7 cellular contexts compared by ENCODE assay signal in the genomic region with DNA sequence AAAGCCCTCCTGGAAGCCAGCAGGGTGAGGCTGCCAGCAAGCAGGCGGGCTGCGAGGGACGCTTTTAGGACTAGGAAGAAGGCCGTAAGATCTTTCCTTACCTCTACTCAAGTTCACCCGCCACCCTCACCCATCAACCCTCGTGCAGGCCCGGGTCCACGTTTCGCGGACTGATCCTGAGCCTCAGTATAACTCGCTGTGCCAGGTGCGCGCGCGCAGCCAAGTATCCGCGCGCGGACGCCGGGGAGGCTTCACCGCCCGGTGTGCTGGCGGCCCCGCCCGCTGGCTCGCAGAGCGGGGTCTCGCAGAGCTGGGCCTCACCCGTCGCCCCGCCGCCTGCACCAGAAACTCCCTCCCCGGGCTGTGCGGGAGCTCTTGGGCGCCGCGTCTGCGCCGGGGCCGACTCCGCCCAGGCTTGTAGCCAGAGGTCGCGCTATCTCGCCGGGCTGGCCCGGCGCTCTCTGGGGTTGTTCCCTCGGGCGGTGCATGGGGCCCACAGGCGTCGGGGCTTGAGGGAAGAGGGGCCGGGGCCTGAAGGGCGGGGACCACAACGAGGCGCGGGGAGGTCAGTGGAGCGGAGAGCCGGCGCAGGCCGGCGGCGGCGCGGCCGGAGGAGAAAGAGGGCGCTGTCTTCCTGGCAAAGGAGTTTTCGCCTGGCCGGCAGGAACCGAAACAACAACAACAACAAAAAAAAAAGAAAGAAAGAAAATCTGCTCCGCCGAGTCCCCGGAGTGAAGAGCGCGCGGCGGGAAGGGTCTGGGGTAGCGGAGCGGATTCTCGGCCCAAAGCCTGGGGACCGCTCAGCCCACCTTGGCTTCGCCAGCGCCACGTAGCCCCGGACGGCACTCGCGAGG. TPM values are rescaled to one million over a fixed set of nuclear protein-coding genes. Genes with fewer than 3 reads are reported as not detected.
DNase-seq lines count a peak whose midpoint lies in the region; ATAC-seq and TF ChIP-seq lines count a peak whose summit lies in the region.

No MANE protein-coding gene starts in this region.

- H3K4me1 ChIP-seq in ES-I3 (ENCODE audit: insufficient read depth, low read length) (peaks cover 8% of the 10 kb centered on the region), OCI-LY1 (ENCODE audit: insufficient read depth, low read length, severe bottlenecking) (peaks cover 20% of the 10 kb centered on the region), testis (peaks cover 8% of the 10 kb centered on the region)

- peak; percentile 76 to 80 for DNase-seq in cardiac fibroblast (ENCODE audit: low read depth in 2 of 2)
- peak; percentile 62 for DNase-seq in left lobe of liver (ENCODE audit: low spot score)
- DNase-seq in testis = peak; percentile 66

- intact Hi-C loops in testis (cut with DNase I; ENCODE audit: low total_unique reads) = no loop called here

- H3K9ac ChIP-seq in ES-I3 (ENCODE audit: low read depth, low read length) (peak overlapping the region; percentile 83), OCI-LY1 (ENCODE audit: low read length) (peak overlapping the region; percentile 73)

- 1 to 2% methylated on average over 37 to 74 of the region's 88 CpGs for WGBS in testis, 2 donors

- H3K4me3 ChIP-seq in OCI-LY1 (ENCODE audit: low read depth, low read length, poor library complexity, severe bottlenecking) (peak overlapping the region; percentile 69), cardiac fibroblast (replicated peaks in 1 of 2; ENCODE audit: low read depth in 2 of 2, low read length in 2 of 2) (peak overlapping the region; percentile 70 to 72), testis (peak overlapping the region; percentile 66 to 68)

- no peaks in the 10 kb centered on the region for H3F3A ChIP-seq in OCI-LY1 (ENCODE audit: insufficient read depth, low read length)

- H3K9me3 ChIP-seq in ES-I3 (ENCODE audit: control insufficient read depth, insufficient read depth, low read length) (no peaks in the 10 kb centered on the region), OCI-LY1 (ENCODE audit: low read length) (no peaks in the 10 kb centered on the region), testis (no peaks in the 10 kb centered on the region)

- ATAC-seq in GM19455 (IDR thresholded peaks at IDR 0.05; ENCODE audit: unreplicated experiment) (peak; percentile 92), HG03442 (IDR thresholded peaks at IDR 0.05; ENCODE audit: unreplicated experiment) (peak; percentile 76), left lobe of liver (peak; percentile 88)

- no peaks in the 10 kb centered on the region for H4K20me1 ChIP-seq in OCI-LY1 (ENCODE audit: insufficient read depth, low read length)

- H3K36me3 ChIP-seq in ES-I3 (ENCODE audit: insufficient read depth, low read length) = no peaks in the 10 kb centered on the region
- H3K36me3 ChIP-seq in OCI-LY1 (ENCODE audit: insufficient read depth, low read length) = no peaks in the 10 kb centered on the region
- H3K36me3 ChIP-seq in testis (ENCODE audit: low read depth, missing control alignments) = no peaks in the 10 kb centered on the region

- H3K27me3 ChIP-seq in OCI-LY1 (ENCODE audit: insufficient read depth, low read length) (no peaks in the 10 kb centered on the region), testis (no peaks in the 10 kb centered on the region)

- H2AFZ ChIP-seq in OCI-LY1 (ENCODE audit: low read length) = peak overlapping the region; percentile 76; the same call in 1 of the 2 replicates

- H3K4me2 ChIP-seq in OCI-LY1 (ENCODE audit: low read length) = peak overlapping the region; percentile 78

- TF ChIP-seq POLR2A in testis (IDR thresholded peaks at IDR 0.05) = no peak

- TF ChIP-seq CTCF in OCI-LY1 (IDR thresholded peaks at IDR 0.05; ENCODE audit: low read length) = peak; percentile 55
- TF ChIP-seq CTCF in cardiac fibroblast (IDR thresholded peaks at IDR 0.05; ENCODE audit: low read depth, low read length) = peak; percentile 48
- TF ChIP-seq CTCF in testis (IDR thresholded peaks at IDR 0.05) = peak in 1 of 3 experiments; percentile 35

- no peaks in the 10 kb centered on the region for H3K9me2 ChIP-seq in OCI-LY1 (ENCODE audit: low read depth, low read length)

- no peaks in the 10 kb centered on the region for H3K79me2 ChIP-seq in OCI-LY1 (ENCODE audit: insufficient read depth, low read length)

- H3K27ac ChIP-seq in OCI-LY1 (ENCODE audit: low read depth, low read length, poor library complexity, severe bottlenecking) = no peak overlapping the region
- peak overlapping the region; percentile 34 for H3K27ac ChIP-seq in testis

RNA-seq across cellular contexts. Expression of a gene that starts 7.7 kb away (rescaled TPM):
- total RNA-seq in left lobe of liver (not detected), testis (1 to 10 TPM; 8.7 to 9.0 TPM)
- polyA plus RNA-seq in testis (ENCODE audit: insufficient read depth, low read depth, low replicate concordance) = 3.0 TPM
